Comparison of ENCODE assay signal across 1 cellular context in the genomic region with DNA sequence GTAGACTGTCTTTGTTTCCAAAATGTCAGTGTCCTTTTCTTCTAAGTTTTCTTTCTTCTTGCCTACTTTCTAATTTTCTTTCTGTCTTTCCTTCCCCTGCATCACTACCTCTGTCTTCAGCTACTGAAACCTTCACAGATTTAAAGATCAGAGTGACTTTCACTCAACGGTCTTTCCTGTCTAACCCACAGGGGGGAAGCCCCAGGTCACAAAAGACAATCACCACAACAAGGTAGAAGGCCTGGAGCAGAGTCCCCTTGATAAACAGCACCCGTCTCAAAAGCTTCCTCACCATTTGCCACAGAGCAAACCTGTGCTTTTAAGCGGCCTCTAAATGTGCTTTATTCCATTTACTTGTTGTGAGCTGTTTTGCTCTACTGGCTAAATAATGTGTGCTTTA.
TF ChIP-seq lines count a peak whose summit lies in the region.

No MANE protein-coding gene starts in this region.

TF ChIP-seq in GM23338, 12 proteins besides CTCF, POLR2A, EP300 and RAD21 (continued from another document):
- TF ChIP-seq ZNF331 (CRISPR knock-in tag; IDR thresholded peaks at IDR 0.05; ENCODE audit: low read depth) (no peak), JUNB (IDR thresholded peaks at IDR 0.05; ENCODE audit: unreplicated experiment) (no peak), POLR2AphosphoS5 (IDR thresholded peaks at IDR 0.05; ENCODE audit: low read depth) (no peak), EZH2phosphoT487 (IDR thresholded peaks at IDR 0.05; ENCODE audit: unreplicated experiment) (no peak), NANOG (IDR thresholded peaks at IDR 0.05; ENCODE audit: borderline replicate concordance) (no peak)
- TF ChIP-seq, protein P1, sequence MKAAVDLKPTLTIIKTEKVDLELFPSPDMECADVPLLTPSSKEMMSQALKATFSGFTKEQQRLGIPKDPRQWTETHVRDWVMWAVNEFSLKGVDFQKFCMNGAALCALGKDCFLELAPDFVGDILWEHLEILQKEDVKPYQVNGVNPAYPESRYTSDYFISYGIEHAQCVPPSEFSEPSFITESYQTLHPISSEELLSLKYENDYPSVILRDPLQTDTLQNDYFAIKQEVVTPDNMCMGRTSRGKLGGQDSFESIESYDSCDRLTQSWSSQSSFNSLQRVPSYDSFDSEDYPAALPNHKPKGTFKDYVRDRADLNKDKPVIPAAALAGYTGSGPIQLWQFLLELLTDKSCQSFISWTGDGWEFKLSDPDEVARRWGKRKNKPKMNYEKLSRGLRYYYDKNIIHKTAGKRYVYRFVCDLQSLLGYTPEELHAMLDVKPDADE (IDR thresholded peaks at IDR 0.05), result no peak
TF ChIP-seq in GM23338: peak in this region for 0.
